12 cellular contexts compared by ENCODE assay signal in genomic region chr14:29930283-29930682, GRCh38. TPM values are rescaled to one million over a fixed set of nuclear protein-coding genes. Genes with fewer than 3 reads are reported as not detected.
A peak's percentile ranks its signal among the peaks of the same experiment; 100 is the strongest.
DNase-seq lines count a peak whose midpoint lies in the region; ATAC-seq and TF ChIP-seq lines count a peak whose summit lies in the region.
"Had no signal": no experiment of that assay in that cellular context is flagged by ENCODE, and none has a peak within 500 bp of the region (broad histone marks: within the 10 kb centered on the region; RNA-seq: fewer than 3 reads in every experiment).

No MANE protein-coding gene starts in this region.

- no peak overlapping the region for H2AFZ ChIP-seq in fibroblast of lung (ENCODE audit: low read length)

- peak overlapping the region; percentile 49 for H3K4me2 ChIP-seq in fibroblast of lung (ENCODE audit: extremely low read depth, insufficient read depth, low read length)
- peak overlapping the region; percentile 37 for H3K4me2 ChIP-seq in skeletal muscle satellite cell (ENCODE audit: low read length)

- no peak for TF ChIP-seq POLR2A in heart left ventricle (IDR thresholded peaks at IDR 0.05)
- TF ChIP-seq POLR2A in Peyer's patch (IDR thresholded peaks at IDR 0.05): no peak

- DNase-seq in EL (peak; percentile 84), RPMI7951 (ENCODE audit: low read depth) (peak; percentile 62), fibroblast of lung (ENCODE audit: low read depth in 2 of 2) (peak; percentile 35 to 72), heart left ventricle (no peak), Peyer's patch (no peak)
- DNase-seq: activated CD8-positive, alpha-beta T cell treated with anti-CD3 and anti-CD28 coated beads for 36 hours; anterior cingulate cortex; gastrocnemius medialis; mucosa of descending colon had no signal

- H3K36me3 ChIP-seq in fibroblast of lung (ENCODE audit: control insufficient read depth, insufficient read depth, low read length) (no peaks in the 10 kb centered on the region), skeletal muscle satellite cell (ENCODE audit: insufficient read depth, low read length) (no peaks in the 10 kb centered on the region), heart left ventricle (no peaks in the 10 kb centered on the region), Peyer's patch (no peaks in the 10 kb centered on the region)
- H3K36me3 ChIP-seq: gastrocnemius medialis had no signal

- WGBS in heart left ventricle, 4 donors: 68 to 72% (median 70%) methylated on average over 2 of the region's 2 CpGs

- H3K4me1 ChIP-seq in fibroblast of lung (ENCODE audit: control insufficient read depth, extremely low read depth, insufficient read depth, low read length) (peaks cover 4% of the 10 kb centered on the region), skeletal muscle satellite cell (ENCODE audit: control insufficient read depth, insufficient read depth, low read length) (peaks cover 17% of the 10 kb centered on the region), heart left ventricle (peaks cover 0 to 22% (median 13%) of the 10 kb centered on the region in 12 donors), Peyer's patch (peaks cover 0 to 7% (median 0%) of the 10 kb centered on the region in 4 donors)

- H3K9me3 ChIP-seq in fibroblast of lung (ENCODE audit: control insufficient read depth, insufficient read depth, low read depth, low read length) (no peaks in the 10 kb centered on the region), skeletal muscle satellite cell (replicated peaks; ENCODE audit: low read length) (no peaks in the 10 kb centered on the region), heart left ventricle (no peaks in the 10 kb centered on the region), Peyer's patch (no peaks in the 10 kb centered on the region)
- H3K9me3 ChIP-seq: gastrocnemius medialis, mucosa of descending colon had no signal

- H3K9ac ChIP-seq in fibroblast of lung (ENCODE audit: insufficient read depth, low read length) (no peak overlapping the region), skeletal muscle satellite cell (ENCODE audit: low read depth, low read length) (no peak overlapping the region)

- H3K4me3 ChIP-seq in fibroblast of lung (replicated peaks in 1 of 4; ENCODE audit: control extremely low read depth in 1 of 4, insufficient read depth in 1 of 4, low read depth in 3 of 4, low read length in 4 of 4) (no peak overlapping the region), skeletal muscle satellite cell (ENCODE audit: low read length) (no peak overlapping the region), heart left ventricle (no peak overlapping the region), Peyer's patch (no peak overlapping the region)
- H3K4me3 ChIP-seq: gastrocnemius medialis, mucosa of descending colon, SK-N-MC had no signal

- no peak for TF ChIP-seq CTCF in fibroblast of lung (conservative IDR thresholded peaks at IDR 0.05 in 1 of 2, IDR thresholded peaks at IDR 0.05 in 1 of 2; ENCODE audit: low read depth in 1 of 2, low read length in 2 of 2)
- no peak for TF ChIP-seq CTCF in heart left ventricle (IDR thresholded peaks at IDR 0.05)
- TF ChIP-seq CTCF in Peyer's patch (IDR thresholded peaks at IDR 0.05): no peak

- H3K27me3 ChIP-seq in fibroblast of lung (ENCODE audit: control insufficient read depth, insufficient read depth, low read length): no peaks in the 10 kb centered on the region
- no peaks in the 10 kb centered on the region for H3K27me3 ChIP-seq in skeletal muscle satellite cell (ENCODE audit: control insufficient read depth, insufficient read depth, low read length)
- H3K27me3 ChIP-seq in heart left ventricle: peaks cover 0 to 20% (median 0%) of the 10 kb centered on the region in 9 donors
- H3K27me3 ChIP-seq in Peyer's patch: no peaks in the 10 kb centered on the region
- H3K27me3 ChIP-seq: gastrocnemius medialis had no signal

- H3K27ac ChIP-seq in fibroblast of lung (ENCODE audit: insufficient read depth, low read length): no peak overlapping the region
- no peak overlapping the region for H3K27ac ChIP-seq in heart left ventricle
- H3K27ac ChIP-seq in Peyer's patch: no peak overlapping the region
- H3K27ac ChIP-seq: gastrocnemius medialis, SK-N-MC had no signal

- intact Hi-C loops in heart left ventricle (cut with DNase I): loop anchor here in 1 of 10 donors (10.0 kb wide), 1 partner anchor 375 kb away; no protein-coding TSS in a partner anchor

- H4K20me1 ChIP-seq in fibroblast of lung (ENCODE audit: control insufficient read depth, extremely low read depth, insufficient read depth, low read length): no peaks in the 10 kb centered on the region

- peaks cover 8% of the 10 kb centered on the region for H3K79me2 ChIP-seq in fibroblast of lung (ENCODE audit: control insufficient read depth, insufficient read depth, low read length)

- ATAC-seq in heart left ventricle (no peak), GM19463 (IDR thresholded peaks at IDR 0.05; ENCODE audit: unreplicated experiment) (no peak)
- ATAC-seq: activated CD8-positive, alpha-beta T cell treated with anti-CD3 and anti-CD28 coated beads for 36 hours; gastrocnemius medialis; mucosa of descending colon had no signal

RNA-seq across cellular contexts. Expression of gene PRKD1, which starts 2.6 kb away (rescaled TPM):
- total RNA-seq in RPMI7951 (2014; rRNA removed; shearing (Covaris generic)): 4.3 and 5.1 TPM in 2 replicates
- total RNA-seq in fibroblast of lung (15.9 and 20.1 TPM in 2 replicates), heart left ventricle (1 to 10 TPM; 2.1 to 8.8 (median 3.7) TPM), Peyer's patch (1 to 10 TPM in 3 of 4 donors, under 1 TPM in 1; 0.88 to 5.0 (median 3.6) TPM)
- polyA plus RNA-seq in fibroblast of lung (22.2 and 26.2 TPM in 2 replicates), heart left ventricle (1 to 10 TPM in 1 of 2 donors, under 1 TPM in 1; 0.99 to 1.8 TPM)
- polyA plus RNA-seq in fibroblast of lung (2012): 16.3 and 17.6 TPM in 2 replicates
- 7.2 and 8.9 TPM in 2 replicates for polyA minus RNA-seq in fibroblast of lung (ENCODE audit: low replicate concordance)
- 6.3 and 12.9 TPM in 2 replicates for total RNA-seq in skeletal muscle satellite cell (2012; rRNA removed)
- total RNA-seq: activated CD8-positive, alpha-beta T cell treated with anti-CD3 and anti-CD28 coated beads for 36 hours had no signal

Comparison
In these comparisons a context has a peak if more than half of its experiments do, and no peak if none do; other contexts are left out.
1. DNase-seq: peak in EL (single experiment), RPMI7951 (single experiment) and fibroblast of lung (2 of 2); none in heart left ventricle (0 of 5) and Peyer's patch (0 of 3).